Comparison of ENCODE assay signal across 2 cellular contexts in the genomic region with DNA sequence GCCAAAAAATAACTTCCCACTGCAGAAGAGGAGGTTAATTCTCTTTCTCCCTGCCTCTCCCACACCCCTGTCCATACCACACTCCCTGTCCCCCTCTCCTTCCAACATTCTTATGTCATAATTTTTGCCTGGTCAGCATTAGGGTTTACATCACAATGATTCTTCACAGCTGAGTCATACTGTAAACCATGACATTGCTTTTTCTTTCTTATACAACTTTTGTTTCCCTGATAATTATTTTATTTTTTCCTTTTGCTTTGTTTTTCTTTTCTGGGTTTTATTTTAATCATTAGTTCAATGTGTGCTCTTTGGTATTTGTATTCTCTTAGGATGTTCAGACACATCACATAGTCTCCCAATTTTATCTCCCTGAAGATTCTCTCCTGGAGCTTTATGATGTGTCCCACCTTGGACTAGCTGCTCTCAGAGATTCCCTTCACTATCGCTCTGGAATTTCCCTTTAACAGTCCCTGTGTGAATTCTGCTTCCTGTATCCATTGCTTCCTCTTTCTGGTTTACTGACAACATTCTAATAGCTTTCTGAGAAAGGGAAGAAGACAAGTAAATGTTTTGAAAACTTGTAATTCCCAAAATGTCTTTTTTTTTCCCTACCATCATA.
TF ChIP-seq lines count a peak whose summit lies in the region.

No MANE protein-coding gene starts in this region.

TF ChIP-seq in HEK293, 187 proteins besides CTCF, POLR2A, EP300 and RAD21 (continued from another document):
- TF ChIP-seq, protein P1, sequence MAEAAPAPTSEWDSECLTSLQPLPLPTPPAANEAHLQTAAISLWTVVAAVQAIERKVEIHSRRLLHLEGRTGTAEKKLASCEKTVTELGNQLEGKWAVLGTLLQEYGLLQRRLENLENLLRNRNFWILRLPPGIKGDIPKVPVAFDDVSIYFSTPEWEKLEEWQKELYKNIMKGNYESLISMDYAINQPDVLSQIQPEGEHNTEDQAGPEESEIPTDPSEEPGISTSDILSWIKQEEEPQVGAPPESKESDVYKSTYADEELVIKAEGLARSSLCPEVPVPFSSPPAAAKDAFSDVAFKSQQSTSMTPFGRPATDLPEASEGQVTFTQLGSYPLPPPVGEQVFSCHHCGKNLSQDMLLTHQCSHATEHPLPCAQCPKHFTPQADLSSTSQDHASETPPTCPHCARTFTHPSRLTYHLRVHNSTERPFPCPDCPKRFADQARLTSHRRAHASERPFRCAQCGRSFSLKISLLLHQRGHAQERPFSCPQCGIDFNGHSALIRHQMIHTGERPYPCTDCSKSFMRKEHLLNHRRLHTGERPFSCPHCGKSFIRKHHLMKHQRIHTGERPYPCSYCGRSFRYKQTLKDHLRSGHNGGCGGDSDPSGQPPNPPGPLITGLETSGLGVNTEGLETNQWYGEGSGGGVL (tag by site-specific recombination; IDR thresholded peaks at IDR 0.05), result peak; percentile 43

TF ChIP-seq in SK-N-SH, 30 proteins besides CTCF, POLR2A, EP300 and RAD21 (continued from another document):
- TF ChIP-seq, protein P2, sequence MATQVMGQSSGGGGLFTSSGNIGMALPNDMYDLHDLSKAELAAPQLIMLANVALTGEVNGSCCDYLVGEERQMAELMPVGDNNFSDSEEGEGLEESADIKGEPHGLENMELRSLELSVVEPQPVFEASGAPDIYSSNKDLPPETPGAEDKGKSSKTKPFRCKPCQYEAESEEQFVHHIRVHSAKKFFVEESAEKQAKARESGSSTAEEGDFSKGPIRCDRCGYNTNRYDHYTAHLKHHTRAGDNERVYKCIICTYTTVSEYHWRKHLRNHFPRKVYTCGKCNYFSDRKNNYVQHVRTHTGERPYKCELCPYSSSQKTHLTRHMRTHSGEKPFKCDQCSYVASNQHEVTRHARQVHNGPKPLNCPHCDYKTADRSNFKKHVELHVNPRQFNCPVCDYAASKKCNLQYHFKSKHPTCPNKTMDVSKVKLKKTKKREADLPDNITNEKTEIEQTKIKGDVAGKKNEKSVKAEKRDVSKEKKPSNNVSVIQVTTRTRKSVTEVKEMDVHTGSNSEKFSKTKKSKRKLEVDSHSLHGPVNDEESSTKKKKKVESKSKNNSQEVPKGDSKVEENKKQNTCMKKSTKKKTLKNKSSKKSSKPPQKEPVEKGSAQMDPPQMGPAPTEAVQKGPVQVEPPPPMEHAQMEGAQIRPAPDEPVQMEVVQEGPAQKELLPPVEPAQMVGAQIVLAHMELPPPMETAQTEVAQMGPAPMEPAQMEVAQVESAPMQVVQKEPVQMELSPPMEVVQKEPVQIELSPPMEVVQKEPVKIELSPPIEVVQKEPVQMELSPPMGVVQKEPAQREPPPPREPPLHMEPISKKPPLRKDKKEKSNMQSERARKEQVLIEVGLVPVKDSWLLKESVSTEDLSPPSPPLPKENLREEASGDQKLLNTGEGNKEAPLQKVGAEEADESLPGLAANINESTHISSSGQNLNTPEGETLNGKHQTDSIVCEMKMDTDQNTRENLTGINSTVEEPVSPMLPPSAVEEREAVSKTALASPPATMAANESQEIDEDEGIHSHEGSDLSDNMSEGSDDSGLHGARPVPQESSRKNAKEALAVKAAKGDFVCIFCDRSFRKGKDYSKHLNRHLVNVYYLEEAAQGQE (IDR thresholded peaks at IDR 0.05; ENCODE audit: low read depth, low read length), result no peak
- TF ChIP-seq RXRA (IDR thresholded peaks at IDR 0.05; ENCODE audit: borderline replicate concordance, low read depth), result no peak
